24 cellular contexts compared by ENCODE assay signal in the genomic region with DNA sequence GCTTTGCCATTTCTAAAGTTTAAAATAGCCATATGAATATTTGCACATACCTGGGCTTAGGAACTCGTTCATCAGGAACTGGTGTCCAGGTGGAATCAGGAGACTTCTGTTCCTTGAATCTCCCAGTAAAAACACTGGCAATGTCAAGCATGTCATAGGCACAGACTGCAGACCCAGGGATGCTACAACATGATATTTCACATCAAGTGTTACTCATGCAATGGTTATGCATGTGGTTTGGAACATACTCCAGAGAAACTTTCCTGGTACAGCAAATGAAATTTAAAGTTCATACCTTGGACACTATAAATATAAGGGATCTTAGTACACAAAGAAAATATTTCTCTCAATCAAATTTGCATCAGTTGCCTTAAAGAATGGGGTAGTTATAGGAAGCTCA.
A peak's percentile ranks its signal among the peaks of the same experiment; 100 is the strongest.
DNase-seq lines count a peak whose midpoint lies in the region; ATAC-seq and TF ChIP-seq lines count a peak whose summit lies in the region.
"Had no signal": no experiment of that assay in that cellular context is flagged by ENCODE, and none has a peak within 500 bp of the region (broad histone marks: within the 10 kb centered on the region; RNA-seq: fewer than 3 reads in every experiment).

No MANE protein-coding gene starts in this region.

- H3K9me3 ChIP-seq in HUES64 (ENCODE audit: insufficient read depth, low read depth, low read length): no peaks in the 10 kb centered on the region; the same call in 1 of the 2 replicates
- H3K9me3 ChIP-seq: Caco-2 had no signal

- no peak overlapping the region for H3K27ac Mint-ChIP-seq in activated naive CD4-positive, alpha-beta T cell treated with anti-CD3 and anti-CD28 coated beads, Interleukin-2, amount 50 U/mL, for 72 hours
- H3K27ac Mint-ChIP-seq: activated CD4-positive, alpha-beta T cell treated with anti-CD3 and anti-CD28 coated beads, Interleukin-2, amount 10 ng/mL, durations not matched to agents 7 days and 5 days; activated naive CD8-positive, alpha-beta T cell treated with anti-CD3 and anti-CD28 coated beads, Interleukin-2, amount 50 U/mL, for 24 hours; activated T-helper 17 cell treated with anti-CD3 and anti-CD28 coated beads, Interleukin-2, amount 50 U/mL, for 72 hours; immature natural killer cell had no signal

- no peaks in the 10 kb centered on the region for H3K27me3 ChIP-seq in HUES64 (ENCODE audit: insufficient read depth, low read length)
- H3K27me3 ChIP-seq: esophagus muscularis mucosa had no signal

- H3K36me3 Mint-ChIP-seq in activated naive CD4-positive, alpha-beta T cell treated with anti-CD3 and anti-CD28 coated beads, Interleukin-2, amount 50 U/mL, for 72 hours: peaks cover 14 to 21% of the 10 kb centered on the region in 2 donors

- H3K4me3 ChIP-seq in HUES64 (ENCODE audit: low read length) (no peak overlapping the region), astrocyte of the spinal cord (ENCODE audit: low read depth, low read length) (no peak overlapping the region), foreskin fibroblast (ENCODE audit: low read depth in 1 of 2, low read length in 2 of 2) (no peak overlapping the region)
- H3K4me3 ChIP-seq: esophagus muscularis mucosa, lower lobe of right lung had no signal

- ATAC-seq in GM21360 (IDR thresholded peaks at IDR 0.05; ENCODE audit: unreplicated experiment): no peak
- no peak for ATAC-seq in activated naive CD4-positive, alpha-beta T cell treated with anti-CD3 and anti-CD28 coated beads, Interleukin-2, amount 50 U/mL, for 72 hours
- ATAC-seq in HG02798 (IDR thresholded peaks at IDR 0.05; ENCODE audit: poor library complexity, unreplicated experiment): no peak
- ATAC-seq: activated naive CD8-positive, alpha-beta T cell treated with anti-CD3 and anti-CD28 coated beads, Interleukin-2, amount 50 U/mL, for 24 hours; activated T-helper 17 cell treated with anti-CD3 and anti-CD28 coated beads, Interleukin-2, amount 50 U/mL, for 72 hours; lower lobe of right lung had no signal

- 93% methylated on average over 1 of the region's 1 CpG for WGBS in HUES64

- no peaks in the 10 kb centered on the region for H3K4me1 ChIP-seq in HUES64 (ENCODE audit: insufficient read depth, low read length)
- H3K4me1 ChIP-seq: Caco-2, esophagus muscularis mucosa had no signal

- H3K9me3 Mint-ChIP-seq in activated naive CD4-positive, alpha-beta T cell treated with anti-CD3 and anti-CD28 coated beads, Interleukin-2, amount 50 U/mL, for 72 hours: peaks cover 3 to 9% of the 10 kb centered on the region in 2 donors

- peaks cover 100% of the 10 kb centered on the region for H3K36me3 ChIP-seq in HUES64 (ENCODE audit: insufficient read depth, low read length)

- H3K9ac ChIP-seq in HUES64 (ENCODE audit: low read depth, low read length): no peak overlapping the region

- in situ Hi-C loops in astrocyte of the spinal cord (cut with HindIII; ENCODE audit: low sequenced_read_pairs): no loop called here

- DNase-seq in AG08395 (ENCODE audit: low spot score) (peak; percentile 58), astrocyte of the spinal cord (ENCODE audit: low read depth, low spot score) (peak; percentile 50), foreskin fibroblast (peak; percentile 30 to 68), MV-4-11 (lab: John Stamatoyannopoulos, UW) (no peak)
- no peak for DNase-seq in activated naive CD4-positive, alpha-beta T cell treated with anti-CD3 and anti-CD28 coated beads, Interleukin-2, amount 50 U/mL, for 72 hours (ENCODE audit: low spot score in 2 of 2)
- DNase-seq: 8988T; activated CD4-positive, alpha-beta T cell treated with anti-CD3 and anti-CD28 coated beads, Interleukin-2, amount 10 ng/mL, durations not matched to agents 7 days and 5 days; activated naive CD8-positive, alpha-beta T cell treated with anti-CD3 and anti-CD28 coated beads, Interleukin-2, amount 50 U/mL, for 24 hours; Caco-2; cerebellar nuclear complex; immature natural killer cell; lower lobe of right lung; NCI-H187; NCI-H82; OCI-M1; retina; SIG-M5; stimulated activated CD4-positive, alpha-beta T cell treated with anti-CD3 and anti-CD28 coated beads, Interleukin-12 subunit alpha, Interleukin-12 subunit beta, amount 100 ng/mL, for 4 hours had no signal

- peak overlapping the region; percentile 19; the same call in 1 of the 2 replicates for H3K27ac ChIP-seq in HUES64 (ENCODE audit: low read depth, low read length)
- H3K27ac ChIP-seq: esophagus muscularis mucosa, HL-60, lower lobe of right lung had no signal

- no peak for TF ChIP-seq CTCF in astrocyte of the spinal cord (IDR thresholded peaks at IDR 0.05; ENCODE audit: low read depth, low read length)
- TF ChIP-seq CTCF in foreskin fibroblast (IDR thresholded peaks at IDR 0.05; ENCODE audit: low read depth, low read length): no peak

Comparison
In these comparisons a context has a peak if more than half of its experiments do, and no peak if none do; other contexts are left out.
1. DNase-seq: peak in AG08395 (single experiment), astrocyte of the spinal cord (single experiment) and foreskin fibroblast (2 of 2); none in MV-4-11 (single experiment) and activated naive CD4-positive, alpha-beta T cell treated with anti-CD3 and anti-CD28 coated beads, Interleukin-2, amount 50 U/mL, for 72 hours (0 of 2).